Comparison of ENCODE assay signal across 1 cellular context in the genomic region with DNA sequence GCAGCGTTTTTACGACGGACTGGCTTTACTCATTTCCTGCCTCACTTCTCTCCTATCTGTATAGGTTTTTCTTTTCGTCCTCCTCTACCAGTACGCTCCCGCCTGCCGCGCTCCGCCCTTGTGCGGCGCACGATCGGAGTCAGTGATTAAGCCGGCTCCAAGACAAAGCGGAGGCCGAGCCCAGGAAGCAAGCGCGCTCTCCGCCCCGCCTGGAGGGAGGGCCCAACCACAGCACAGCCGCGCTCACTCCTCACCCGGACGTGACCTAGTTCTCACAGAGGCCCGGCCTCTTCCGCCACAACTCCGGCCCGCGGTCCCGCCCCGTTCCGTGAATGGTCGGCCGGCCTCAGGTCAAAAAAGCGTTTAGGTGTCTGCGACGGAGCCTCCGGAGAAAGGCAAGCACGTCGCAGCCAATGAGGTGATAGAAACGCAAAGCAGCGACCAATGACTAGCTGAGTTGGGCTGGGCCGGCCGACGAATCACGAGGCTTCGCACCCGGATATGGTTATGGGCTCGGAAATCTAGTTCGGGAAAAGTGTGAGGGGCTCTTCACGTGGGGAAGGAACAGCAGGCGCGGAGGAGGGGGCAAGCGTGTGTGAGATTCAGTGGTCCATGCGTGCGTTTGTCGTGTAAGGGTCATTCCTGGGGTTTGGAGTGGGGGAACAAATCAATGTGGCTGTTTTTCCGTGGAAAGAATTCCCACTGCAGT.
TF ChIP-seq lines count a peak whose summit lies in the region.

A gene with protein sequence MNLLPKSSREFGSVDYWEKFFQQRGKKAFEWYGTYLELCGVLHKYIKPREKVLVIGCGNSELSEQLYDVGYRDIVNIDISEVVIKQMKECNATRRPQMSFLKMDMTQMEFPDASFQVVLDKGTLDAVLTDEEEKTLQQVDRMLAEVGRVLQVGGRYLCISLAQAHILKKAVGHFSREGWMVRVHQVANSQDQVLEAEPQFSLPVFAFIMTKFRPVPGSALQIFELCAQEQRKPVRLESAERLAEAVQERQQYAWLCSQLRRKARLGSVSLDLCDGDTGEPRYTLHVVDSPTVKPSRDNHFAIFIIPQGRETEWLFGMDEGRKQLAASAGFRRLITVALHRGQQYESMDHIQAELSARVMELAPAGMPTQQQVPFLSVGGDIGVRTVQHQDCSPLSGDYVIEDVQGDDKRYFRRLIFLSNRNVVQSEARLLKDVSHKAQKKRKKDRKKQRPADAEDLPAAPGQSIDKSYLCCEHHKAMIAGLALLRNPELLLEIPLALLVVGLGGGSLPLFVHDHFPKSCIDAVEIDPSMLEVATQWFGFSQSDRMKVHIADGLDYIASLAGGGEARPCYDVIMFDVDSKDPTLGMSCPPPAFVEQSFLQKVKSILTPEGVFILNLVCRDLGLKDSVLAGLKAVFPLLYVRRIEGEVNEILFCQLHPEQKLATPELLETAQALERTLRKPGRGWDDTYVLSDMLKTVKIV (plus strand): TSS at position 494 of the 709 bp plus-strand sequence. CDS start 308 bp downstream, outside the sequence.

TF ChIP-seq in HepG2, 621 proteins besides CTCF, POLR2A, EP300 and RAD21 (continued from another document and continues in another):
- TF ChIP-seq, protein P1, sequence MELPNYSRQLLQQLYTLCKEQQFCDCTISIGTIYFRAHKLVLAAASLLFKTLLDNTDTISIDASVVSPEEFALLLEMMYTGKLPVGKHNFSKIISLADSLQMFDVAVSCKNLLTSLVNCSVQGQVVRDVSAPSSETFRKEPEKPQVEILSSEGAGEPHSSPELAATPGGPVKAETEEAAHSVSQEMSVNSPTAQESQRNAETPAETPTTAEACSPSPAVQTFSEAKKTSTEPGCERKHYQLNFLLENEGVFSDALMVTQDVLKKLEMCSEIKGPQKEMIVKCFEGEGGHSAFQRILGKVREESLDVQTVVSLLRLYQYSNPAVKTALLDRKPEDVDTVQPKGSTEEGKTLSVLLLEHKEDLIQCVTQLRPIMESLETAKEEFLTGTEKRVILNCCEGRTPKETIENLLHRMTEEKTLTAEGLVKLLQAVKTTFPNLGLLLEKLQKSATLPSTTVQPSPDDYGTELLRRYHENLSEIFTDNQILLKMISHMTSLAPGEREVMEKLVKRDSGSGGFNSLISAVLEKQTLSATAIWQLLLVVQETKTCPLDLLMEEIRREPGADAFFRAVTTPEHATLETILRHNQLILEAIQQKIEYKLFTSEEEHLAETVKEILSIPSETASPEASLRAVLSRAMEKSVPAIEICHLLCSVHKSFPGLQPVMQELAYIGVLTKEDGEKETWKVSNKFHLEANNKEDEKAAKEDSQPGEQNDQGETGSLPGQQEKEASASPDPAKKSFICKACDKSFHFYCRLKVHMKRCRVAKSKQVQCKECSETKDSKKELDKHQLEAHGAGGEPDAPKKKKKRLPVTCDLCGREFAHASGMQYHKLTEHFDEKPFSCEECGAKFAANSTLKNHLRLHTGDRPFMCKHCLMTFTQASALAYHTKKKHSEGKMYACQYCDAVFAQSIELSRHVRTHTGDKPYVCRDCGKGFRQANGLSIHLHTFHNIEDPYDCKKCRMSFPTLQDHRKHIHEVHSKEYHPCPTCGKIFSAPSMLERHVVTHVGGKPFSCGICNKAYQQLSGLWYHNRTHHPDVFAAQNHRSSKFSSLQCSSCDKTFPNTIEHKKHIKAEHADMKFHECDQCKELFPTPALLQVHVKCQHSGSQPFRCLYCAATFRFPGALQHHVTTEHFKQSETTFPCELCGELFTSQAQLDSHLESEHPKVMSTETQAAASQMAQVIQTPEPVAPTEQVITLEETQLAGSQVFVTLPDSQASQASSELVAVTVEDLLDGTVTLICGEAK (IDR thresholded peaks at IDR 0.05): no peak
- TF ChIP-seq, protein P1 (CRISPR knock-in tag; IDR thresholded peaks at IDR 0.05): peak; percentile 69
- TF ChIP-seq ZFP90 (CRISPR knock-in tag; IDR thresholded peaks at IDR 0.05; ENCODE audit: borderline replicate concordance) (no peak), ZNF761 (CRISPR knock-in tag; conservative IDR thresholded peaks at IDR 0.05) (peak; percentile 55; the same call in 1 of the 2 replicates), GMEB1 (CRISPR knock-in tag; IDR thresholded peaks at IDR 0.05; ENCODE audit: borderline replicate concordance) (peak; percentile 89), CBX2 (IDR thresholded peaks at IDR 0.05; ENCODE audit: low read depth, low read length) (no peak), CBX2 (CRISPR knock-in tag; IDR thresholded peaks at IDR 0.05; ENCODE audit: low read depth) (no peak), BRF2 (CRISPR knock-in tag; IDR thresholded peaks at IDR 0.05) (peak; percentile 42; the same call in 1 of the 2 replicates), RFX3 (CRISPR knock-in tag; IDR thresholded peaks at IDR 0.05) (no peak), SOX6 (IDR thresholded peaks at IDR 0.05) (no peak), SOX6 (CRISPR knock-in tag; IDR thresholded peaks at IDR 0.05) (peak; percentile 3), ATM (IDR thresholded peaks at IDR 0.05; ENCODE audit: borderline replicate concordance) (no peak), MTA3 (CRISPR knock-in tag; IDR thresholded peaks at IDR 0.05) (no peak), ZNF552 (CRISPR knock-in tag; IDR thresholded peaks at IDR 0.05; ENCODE audit: borderline replicate concordance) (no peak), ZNF335 (CRISPR knock-in tag; IDR thresholded peaks at IDR 0.05) (peak; percentile 93; the same call in 1 of the 2 replicates), ZIK1 (CRISPR knock-in tag; IDR thresholded peaks at IDR 0.05; ENCODE audit: borderline replicate concordance, low read depth) (no peak), NCOA1 (CRISPR knock-in tag; IDR thresholded peaks at IDR 0.05) (no peak), MBNL3 (CRISPR knock-in tag; conservative IDR thresholded peaks at IDR 0.05) (no peak), CCAR2 (optimal IDR thresholded peaks at IDR 0.05; ENCODE audit: low read depth, low read length) (no peak), ZNF20 (CRISPR knock-in tag; IDR thresholded peaks at IDR 0.05) (no peak), ZZZ3 (CRISPR knock-in tag; IDR thresholded peaks at IDR 0.05; ENCODE audit: borderline replicate concordance) (no peak; the same call in 1 of the 2 replicates), ZNF605 (CRISPR knock-in tag; IDR thresholded peaks at IDR 0.05) (peak; percentile 77), RBAK (CRISPR knock-in tag; IDR thresholded peaks at IDR 0.05) (no peak), HMGXB3 (CRISPR knock-in tag; IDR thresholded peaks at IDR 0.05; ENCODE audit: borderline replicate concordance) (peak; percentile 87), FOXJ3 (CRISPR knock-in tag; IDR thresholded peaks at IDR 0.05; ENCODE audit: borderline replicate concordance) (no peak), FOXP1 (IDR thresholded peaks at IDR 0.05) (no peak), FOXP1 (CRISPR knock-in tag; IDR thresholded peaks at IDR 0.05) (no peak), YY1 (IDR thresholded peaks at IDR 0.05; ENCODE audit: insufficient read depth, insufficient replicate concordance, low read depth, low read length) (peak; percentile 24), KDM5A (IDR thresholded peaks at IDR 0.05; ENCODE audit: borderline replicate concordance, low read length) (peak; percentile 63; the same call in 1 of the 2 replicates)
- TF ChIP-seq, protein P2, sequence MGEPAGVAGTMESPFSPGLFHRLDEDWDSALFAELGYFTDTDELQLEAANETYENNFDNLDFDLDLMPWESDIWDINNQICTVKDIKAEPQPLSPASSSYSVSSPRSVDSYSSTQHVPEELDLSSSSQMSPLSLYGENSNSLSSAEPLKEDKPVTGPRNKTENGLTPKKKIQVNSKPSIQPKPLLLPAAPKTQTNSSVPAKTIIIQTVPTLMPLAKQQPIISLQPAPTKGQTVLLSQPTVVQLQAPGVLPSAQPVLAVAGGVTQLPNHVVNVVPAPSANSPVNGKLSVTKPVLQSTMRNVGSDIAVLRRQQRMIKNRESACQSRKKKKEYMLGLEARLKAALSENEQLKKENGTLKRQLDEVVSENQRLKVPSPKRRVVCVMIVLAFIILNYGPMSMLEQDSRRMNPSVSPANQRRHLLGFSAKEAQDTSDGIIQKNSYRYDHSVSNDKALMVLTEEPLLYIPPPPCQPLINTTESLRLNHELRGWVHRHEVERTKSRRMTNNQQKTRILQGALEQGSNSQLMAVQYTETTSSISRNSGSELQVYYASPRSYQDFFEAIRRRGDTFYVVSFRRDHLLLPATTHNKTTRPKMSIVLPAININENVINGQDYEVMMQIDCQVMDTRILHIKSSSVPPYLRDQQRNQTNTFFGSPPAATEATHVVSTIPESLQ (CRISPR knock-in tag; conservative IDR thresholded peaks at IDR 0.05): no peak
- TF ChIP-seq, protein P3, sequence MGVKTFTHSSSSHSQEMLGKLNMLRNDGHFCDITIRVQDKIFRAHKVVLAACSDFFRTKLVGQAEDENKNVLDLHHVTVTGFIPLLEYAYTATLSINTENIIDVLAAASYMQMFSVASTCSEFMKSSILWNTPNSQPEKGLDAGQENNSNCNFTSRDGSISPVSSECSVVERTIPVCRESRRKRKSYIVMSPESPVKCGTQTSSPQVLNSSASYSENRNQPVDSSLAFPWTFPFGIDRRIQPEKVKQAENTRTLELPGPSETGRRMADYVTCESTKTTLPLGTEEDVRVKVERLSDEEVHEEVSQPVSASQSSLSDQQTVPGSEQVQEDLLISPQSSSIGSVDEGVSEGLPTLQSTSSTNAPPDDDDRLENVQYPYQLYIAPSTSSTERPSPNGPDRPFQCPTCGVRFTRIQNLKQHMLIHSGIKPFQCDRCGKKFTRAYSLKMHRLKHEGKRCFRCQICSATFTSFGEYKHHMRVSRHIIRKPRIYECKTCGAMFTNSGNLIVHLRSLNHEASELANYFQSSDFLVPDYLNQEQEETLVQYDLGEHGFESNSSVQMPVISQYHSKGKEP (CRISPR knock-in tag; IDR thresholded peaks at IDR 0.05): no peak
